In the genomic region with DNA sequence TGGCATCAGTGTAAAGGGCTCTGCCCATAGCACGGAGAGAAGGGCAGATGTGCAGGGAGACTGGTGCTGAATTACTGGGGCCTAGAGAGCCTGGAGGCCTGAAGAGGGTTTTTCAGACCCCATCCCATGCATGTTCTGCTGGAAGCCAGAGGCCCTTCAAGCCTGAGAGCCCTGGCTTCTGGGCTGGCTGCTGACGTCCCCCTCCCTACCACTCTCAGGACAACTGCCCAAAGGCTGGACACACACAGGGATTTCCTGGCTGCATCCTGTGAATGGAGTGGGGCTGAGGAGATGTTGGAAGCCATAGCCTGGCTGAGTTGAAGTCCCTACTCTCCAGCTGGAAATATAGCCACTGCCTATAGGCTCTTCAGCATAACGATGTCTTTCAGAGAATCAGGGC, we compare ENCODE assay signal across 29 cellular contexts.
"Had no signal": no experiment of that assay in that cellular context is flagged by ENCODE, and none has a peak within 500 bp of the region (broad histone marks: within the 10 kb centered on the region; RNA-seq: fewer than 3 reads in every experiment).

No MANE protein-coding gene starts in this region.

- H3K9me3 Mint-ChIP-seq: activated naive CD4-positive, alpha-beta T cell treated with anti-CD3 and anti-CD28 coated beads, Interleukin-2, amount 50 U/mL, for 72 hours; brain; effector memory CD8-positive, alpha-beta T cell; natural killer cell; neural progenitor cell; stimulated activated memory B cell treated with anti-CD40 and anti-IgM and Interleukin-4, amounts not matched to agents 10 μg/mL and 1 μg/mL and 100 μg/mL, for 72 hours; stimulated activated naive CD8-positive, alpha-beta T cell treated with anti-CD3 and anti-CD28 coated beads, Interleukin-15, amount 100 ng/mL, for 72 hours; T-helper 1 cell treated with Interleukin-12 subunit alpha and Interleukin-12 subunit beta and Interleukin-4 antibody, amounts not matched to agents 30 μg/mL and 1 μg/mL, for 36 hours had no signal

- H3K36me3 Mint-ChIP-seq: activated naive CD4-positive, alpha-beta T cell treated with anti-CD3 and anti-CD28 coated beads, Interleukin-2, amount 50 U/mL, for 72 hours; brain; natural killer cell; neural progenitor cell; stimulated activated memory B cell treated with anti-CD40 and anti-IgM and Interleukin-4, amounts not matched to agents 10 μg/mL and 1 μg/mL and 100 μg/mL, for 72 hours had no signal

- H3K4me1 ChIP-seq: adrenal gland, ascending aorta had no signal

- ATAC-seq: activated naive CD4-positive, alpha-beta T cell treated with anti-CD3 and anti-CD28 coated beads, Interleukin-2, amount 50 U/mL, for 72 hours; effector memory CD8-positive, alpha-beta T cell; gastrocnemius medialis; left lung; lower lobe of right lung; natural killer cell; right cardiac atrium; stimulated activated memory B cell treated with anti-CD40 and anti-IgM and Interleukin-4, amounts not matched to agents 10 μg/mL and 1 μg/mL and 100 μg/mL, for 72 hours; stimulated activated naive CD8-positive, alpha-beta T cell treated with anti-CD3 and anti-CD28 coated beads, Interleukin-15, amount 100 ng/mL, for 72 hours had no signal

- DNase-seq: activated CD4-positive, alpha-beta T cell treated with anti-CD3 and anti-CD28 coated beads for 4 hours; activated CD4-positive, alpha-beta T cell treated with anti-CD3 and anti-CD28 coated beads, Interleukin-2, amount 50 U/mL, for 4 hours; activated naive CD4-positive, alpha-beta T cell; cerebellar nuclear complex; cortex of kidney; effector memory CD8-positive, alpha-beta T cell; erythroblast; glutamatergic neuron; lower lobe of right lung; mesenchymal stem cell; natural killer cell; right cardiac atrium; stimulated activated CD4-positive, alpha-beta T cell treated with anti-CD3 and anti-CD28 coated beads, Interleukin-4, amount 100 ng/mL, for 1 hour; stimulated activated naive CD8-positive, alpha-beta T cell treated with anti-CD3 and anti-CD28 coated beads, Interleukin-15, amount 100 ng/mL, for 72 hours; substantia nigra; SW 1271; T-helper 9 cell had no signal

- H3K36me3 ChIP-seq: adrenal gland, ascending aorta, cardiac muscle cell, gastrocnemius medialis, left lung, lower lobe of right lung, neural progenitor cell, tibial artery had no signal

- H3K4me3 ChIP-seq: adrenal gland, ascending aorta, cardiac muscle cell, gastrocnemius medialis, left lung, lower lobe of right lung, neural progenitor cell, tibial artery had no signal

- H3K27me3 ChIP-seq: adrenal gland, ascending aorta, cardiac muscle cell, gastrocnemius medialis, left lung, neural progenitor cell, tibial artery had no signal

- H3K9ac ChIP-seq: neural progenitor cell had no signal

- H3K27me3 Mint-ChIP-seq: stimulated activated memory B cell treated with anti-CD40 and anti-IgM and Interleukin-4, amounts not matched to agents 10 μg/mL and 1 μg/mL and 100 μg/mL, for 72 hours had no signal

- H2AFZ ChIP-seq: neural progenitor cell had no signal

- H3K4me1 Mint-ChIP-seq: stimulated activated memory B cell treated with anti-CD40 and anti-IgM and Interleukin-4, amounts not matched to agents 10 μg/mL and 1 μg/mL and 100 μg/mL, for 72 hours had no signal

- H3K27ac ChIP-seq: adrenal gland, ascending aorta, cardiac muscle cell, gastrocnemius medialis, left lung, lower lobe of right lung, neural progenitor cell, tibial artery, VCaP had no signal

- H3K4me2 ChIP-seq: neural progenitor cell had no signal

- H3K4me3 Mint-ChIP-seq: brain; effector memory CD8-positive, alpha-beta T cell; natural killer cell; neural progenitor cell; stimulated activated memory B cell treated with anti-CD40 and anti-IgM and Interleukin-4, amounts not matched to agents 10 μg/mL and 1 μg/mL and 100 μg/mL, for 72 hours; stimulated activated naive CD8-positive, alpha-beta T cell treated with anti-CD3 and anti-CD28 coated beads, Interleukin-15, amount 100 ng/mL, for 72 hours; T-helper 1 cell treated with Interleukin-12 subunit alpha and Interleukin-12 subunit beta and Interleukin-4 antibody, amounts not matched to agents 30 μg/mL and 1 μg/mL, for 36 hours had no signal

- H3K27ac Mint-ChIP-seq: activated naive CD4-positive, alpha-beta T cell treated with anti-CD3 and anti-CD28 coated beads, Interleukin-2, amount 50 U/mL, for 72 hours; brain; natural killer cell; neural progenitor cell; stimulated activated memory B cell treated with anti-CD40 and anti-IgM and Interleukin-4, amounts not matched to agents 10 μg/mL and 1 μg/mL and 100 μg/mL, for 72 hours; stimulated activated naive CD8-positive, alpha-beta T cell treated with anti-CD3 and anti-CD28 coated beads, Interleukin-15, amount 100 ng/mL, for 72 hours; T-helper 1 cell treated with Interleukin-12 subunit alpha and Interleukin-12 subunit beta and Interleukin-4 antibody, amounts not matched to agents 30 μg/mL and 1 μg/mL, for 36 hours had no signal

- H3K9me3 ChIP-seq: adrenal gland, ascending aorta, gastrocnemius medialis, left lung, lower lobe of right lung, tibial artery had no signal
